In genomic region chr3:24357635-24358034, GRCh38 we compare ENCODE assay signal across 22 cellular contexts.
"Had no signal": no experiment of that assay in that cellular context is flagged by ENCODE, and none has a peak within 500 bp of the region (broad histone marks: within the 10 kb centered on the region; RNA-seq: fewer than 3 reads in every experiment).

No MANE protein-coding gene starts in this region.

- H3K9ac ChIP-seq: KMS-11, SK-N-SH had no signal

- H3K27ac ChIP-seq: KMS-11, RWPE1 had no signal

- DNase-seq: IMR-90, Kasumi-1, MM.1S, NCI-H1092 treated with DMSO at 0.1 percent for 48 hours, NCI-H1436, NCI-H187, NCI-H2029, NCI-H2081 treated with DMSO at 0.1 percent for 48 hours, NCI-H2171, NCI-H226, NCI-H446, NCI-H510A, NCI-H524 treated with DMSO at 0.1 percent for 48 hours, NCI-H69, NCI-H774, PC-3, SHP77, SK-N-SH had no signal

- H3K4me2 ChIP-seq: KMS-11, SK-N-SH had no signal

- H3K9me3 ChIP-seq: SK-N-SH had no signal

- ATAC-seq: HepG2, Panc1, PC-3 had no signal
